Comparison of ENCODE assay signal across 8 cellular contexts in the genomic region with DNA sequence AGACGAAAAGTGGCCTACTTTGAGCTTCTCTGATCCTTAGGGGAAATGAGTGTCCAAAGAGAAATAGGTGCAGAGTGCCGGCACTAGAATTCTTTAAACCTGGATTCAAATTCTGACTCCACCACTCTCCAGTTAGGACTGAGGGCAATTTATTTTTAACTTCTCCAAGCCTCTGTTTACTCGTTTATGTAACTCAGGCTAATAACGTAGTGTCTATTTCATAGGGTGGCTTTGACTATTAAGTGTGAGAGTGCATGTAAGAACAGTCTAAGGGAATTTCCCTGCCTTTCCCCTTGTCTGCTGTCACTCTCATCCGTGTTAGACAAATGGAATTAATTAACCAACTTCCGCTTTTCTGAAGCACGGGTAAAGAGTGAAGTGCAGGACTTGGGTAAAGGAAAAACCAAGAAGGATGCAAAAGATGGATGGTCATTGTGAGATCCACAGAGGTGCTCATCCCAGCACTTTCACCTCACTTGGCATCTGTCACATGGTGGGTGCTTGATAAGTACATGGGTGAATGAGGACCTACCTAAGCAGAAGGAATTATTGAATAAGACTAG. TPM values are rescaled to one million over a fixed set of nuclear protein-coding genes. Genes with fewer than 3 reads are reported as not detected.
DNase-seq lines count a peak whose midpoint lies in the region; ATAC-seq and TF ChIP-seq lines count a peak whose summit lies in the region.

No MANE protein-coding gene starts in this region.

- TF ChIP-seq CTCF in GM06990 (IDR thresholded peaks at IDR 0.05; ENCODE audit: insufficient read depth, low read length, poor library complexity, severe bottlenecking) (no peak), RWPE1 (conservative IDR thresholded peaks at IDR 0.05; ENCODE audit: low read depth) (no peak), MCF 10A (IDR thresholded peaks at IDR 0.05; ENCODE audit: unreplicated experiment) (no peak)

- H3K4me3 ChIP-seq in GM06990 (replicated peaks; ENCODE audit: low read depth, low read length) (peak overlapping the region; percentile 83), subcutaneous abdominal adipose tissue (ENCODE audit: low read depth in 1 of 5, low read length in 5 of 5) (peak overlapping the region; percentile 70 to 93 (median 80))

- H3K27ac ChIP-seq in RWPE1 (peak overlapping the region; percentile 94), subcutaneous abdominal adipose tissue (ENCODE audit: low read depth, low read length) (peak overlapping the region; percentile 92)

- DNase-seq in GM06990 (ENCODE audit: extremely low read depth, insufficient read length) = peak; percentile 61
- no peak for DNase-seq in RWPE1 (ENCODE audit: low spot score)
- DNase-seq in MCF 10A (ENCODE audit: unreplicated experiment) = no peak
- DNase-seq in left kidney (ENCODE audit: low read depth, low spot score) = peak; percentile 46
- DNase-seq in NCI-H1694 treated with DMSO at 0.1 percent for 48 hours (lab: John Stamatoyannopoulos, UW) = no peak
- no peak for DNase-seq in ecto neural progenitor cell (ENCODE audit: low spot score)

- H3K36me3 ChIP-seq in GM06990 (ENCODE audit: control insufficient read depth, insufficient read depth, low read length) (no peaks in the 10 kb centered on the region), subcutaneous abdominal adipose tissue (ENCODE audit: control insufficient read depth in 5 of 5, insufficient read depth in 5 of 5, low read length in 5 of 5) (peaks cover 0 to 5% (median 5%) of the 10 kb centered on the region in 5 donors)

- peaks cover 9% of the 10 kb centered on the region for H3K36me3 Mint-ChIP-seq in MCF 10A (ENCODE audit: insufficient read depth, unreplicated experiment)

- H3K4me1 ChIP-seq in subcutaneous abdominal adipose tissue (ENCODE audit: control insufficient read depth in 5 of 5, insufficient read depth in 5 of 5, low read length in 5 of 5) = peaks cover 5 to 51% (median 34%) of the 10 kb centered on the region in 5 donors

- peaks cover 29% of the 10 kb centered on the region for H3K4me1 Mint-ChIP-seq in MCF 10A (ENCODE audit: insufficient read depth, unreplicated experiment)

- H3K9ac ChIP-seq in subcutaneous abdominal adipose tissue (ENCODE audit: low read length in 5 of 5) = peak overlapping the region; percentile 85 to 98 (median 96)

- peak overlapping the region; percentile 99 for H3K4me3 Mint-ChIP-seq in MCF 10A (ENCODE audit: unreplicated experiment)

- H3K9me3 Mint-ChIP-seq in MCF 10A (ENCODE audit: unreplicated experiment) = no peaks in the 10 kb centered on the region

- BruUV-seq in MCF 10A (replicated peaks; lab: Mats Ljungman, UMichigan) = no TSS peak

- no peaks in the 10 kb centered on the region for H3K27me3 Mint-ChIP-seq in MCF 10A (ENCODE audit: insufficient read depth, unreplicated experiment)

- POLR2A ChIA-PET in RWPE1 (lab: Yijun Ruan, JAX; ENCODE audit: low non-redundant PET) = no interaction called here
- POLR2A ChIA-PET in MCF 10A (lab: Yijun Ruan, JAX) = interaction anchor here (0.5 to 8.2 kb wide), 23 partner anchors 8 to 1599 kb away, joined by 3 to 112 read pairs (median 6); partner anchors contain the start of genes HMGN4, PGBD1, ZKSCAN4 and ZSCAN16

- CTCF ChIA-PET in RWPE1 (lab: Yijun Ruan, JAX) (no interaction called here), MCF 10A (lab: Yijun Ruan, JAX) (interaction anchor here (0.7 to 2.5 kb wide), 3 partner anchors 10 to 218 kb away, joined by 3 to 16 read pairs (median 4); no protein-coding TSS in a partner anchor)

- H3K27me3 ChIP-seq in GM06990 (replicated peaks; ENCODE audit: control insufficient read depth, insufficient read depth, low read length) (no peaks in the 10 kb centered on the region), subcutaneous abdominal adipose tissue (ENCODE audit: control insufficient read depth in 5 of 5, insufficient read depth in 4 of 5, low read length in 5 of 5) (no peaks in the 10 kb centered on the region)

- peak overlapping the region; percentile 100 for H3K27ac Mint-ChIP-seq in MCF 10A (ENCODE audit: low read depth, unreplicated experiment)

- intact Hi-C loops in MCF 10A (cut with micrococcal nuclease) = loop anchor here (2.0 to 5.0 kb wide), 2 partner anchors 33 to 200 kb away; partner anchors contain the start of gene ZSCAN31

- H3K9me3 ChIP-seq in subcutaneous abdominal adipose tissue (ENCODE audit: control insufficient read depth in 5 of 5, low read length in 5 of 5) = no peaks in the 10 kb centered on the region

- peak; percentile 30 for ATAC-seq in HG02642 (IDR thresholded peaks at IDR 0.05; ENCODE audit: poor library complexity, unreplicated experiment)

RNA-seq across cellular contexts. Expression of gene ZKSCAN8, which starts 4.1 kb away (rescaled TPM):
- 26.7 and 27.9 TPM in 2 replicates for total RNA-seq in MCF 10A (2022)

RNA-seq across cellular contexts. Expression of gene ZSCAN16, which starts 13.1 kb away (rescaled TPM):
- 2.6 and 4.4 TPM in 2 replicates for total RNA-seq in MCF 10A (2022)

RNA-seq across cellular contexts. Expression of gene ZNF165, which starts 57.2 kb away (rescaled TPM):
- total RNA-seq in MCF 10A (2022) = 7.1 and 10.8 TPM in 2 replicates

Comparison
In these comparisons a context has a peak if more than half of its experiments do, and no peak if none do; other contexts are left out.
1. DNase-seq: peak in GM06990 (single experiment) and left kidney (single experiment); none in RWPE1 (single experiment), MCF 10A (single experiment), NCI-H1694 treated with DMSO at 0.1 percent for 48 hours (single experiment) and ecto neural progenitor cell (single experiment).